Comparison of ENCODE assay signal across 23 cellular contexts in genomic region chr9:115182264-115182663, GRCh38.
"Had no signal": no experiment of that assay in that cellular context is flagged by ENCODE, and none has a peak within 500 bp of the region (broad histone marks: within the 10 kb centered on the region; RNA-seq: fewer than 3 reads in every experiment).

No MANE protein-coding gene starts in this region.

- H3K36me3 Mint-ChIP-seq: naive thymus-derived CD4-positive, alpha-beta T cell; T-cell had no signal

- H3K4me3 Mint-ChIP-seq: activated CD4-positive, alpha-beta T cell treated with anti-CD3 and anti-CD28 coated beads, Interleukin-2, amount 10 ng/mL, durations not matched to agents 24 days and 14 days; activated CD8-positive, alpha-beta T cell treated with anti-CD3 and anti-CD28 coated beads for 36 hours; activated naive CD4-positive, alpha-beta T cell treated with anti-CD3 and anti-CD28 coated beads for 36 hours; activated T-cell treated with anti-CD3 and anti-CD28 coated beads, Interleukin-2, amount 50 U/mL, for 24 hours; effector memory CD8-positive, alpha-beta T cell; naive thymus-derived CD4-positive, alpha-beta T cell; stimulated activated naive CD8-positive, alpha-beta T cell treated with anti-CD3 and anti-CD28 coated beads, Interleukin-15, amount 100 ng/mL, for 72 hours; T-cell had no signal

- H3K4me1 ChIP-seq: body of pancreas, parathyroid adenoma, suprapubic skin, transverse colon had no signal

- H3K4me1 Mint-ChIP-seq: activated CD4-positive, alpha-beta T cell treated with anti-CD3 and anti-CD28 coated beads, Interleukin-2, amount 10 ng/mL, durations not matched to agents 24 days and 14 days; naive thymus-derived CD4-positive, alpha-beta T cell; stimulated activated naive CD8-positive, alpha-beta T cell treated with anti-CD3 and anti-CD28 coated beads, Interleukin-15, amount 100 ng/mL, for 72 hours; T-cell had no signal

- DNase-seq: activated CD4-positive, alpha-beta T cell treated with anti-CD3 and anti-CD28 coated beads, Interleukin-2, amount 10 ng/mL, durations not matched to agents 24 days and 14 days; activated CD8-positive, alpha-beta T cell treated with anti-CD3 and anti-CD28 coated beads for 36 hours; activated naive CD4-positive, alpha-beta T cell treated with anti-CD3 and anti-CD28 coated beads for 36 hours; activated T-cell treated with anti-CD3 and anti-CD28 coated beads, Interleukin-2, amount 50 U/mL, for 24 hours; body of pancreas; caudate nucleus; effector memory CD8-positive, alpha-beta T cell; foreskin fibroblast; kidney glomerular epithelial cell; mesenchymal stem cell; naive thymus-derived CD4-positive, alpha-beta T cell; stimulated activated CD4-positive, alpha-beta T cell treated with anti-CD3 and anti-CD28 coated beads, Interleukin-4, amount 100 ng/mL, for 1 hour; stimulated activated naive CD8-positive, alpha-beta T cell treated with anti-CD3 and anti-CD28 coated beads, Interleukin-15, amount 100 ng/mL, for 72 hours; T-cell; T-helper 9 cell; transverse colon had no signal

- H3K9me3 Mint-ChIP-seq: activated CD4-positive, alpha-beta T cell treated with anti-CD3 and anti-CD28 coated beads, Interleukin-2, amount 10 ng/mL, durations not matched to agents 24 days and 14 days; activated CD8-positive, alpha-beta T cell treated with anti-CD3 and anti-CD28 coated beads for 36 hours; activated naive CD4-positive, alpha-beta T cell treated with anti-CD3 and anti-CD28 coated beads for 36 hours; activated T-cell treated with anti-CD3 and anti-CD28 coated beads, Interleukin-2, amount 50 U/mL, for 24 hours; activated T-helper 2 cell treated with anti-CD3 and anti-CD28 coated beads, Interferon-gamma antibody, Interleukin-2, Interleukin-4, amounts not matched to agents 10 μg/mL and 5 μg/mL and 100 μg/mL, durations not matched to agents 14 hours and 24 hours and 36 hours; effector memory CD8-positive, alpha-beta T cell; stimulated activated naive CD8-positive, alpha-beta T cell treated with anti-CD3 and anti-CD28 coated beads, Interleukin-15, amount 100 ng/mL, for 72 hours; T-cell had no signal

- ATAC-seq: activated CD8-positive, alpha-beta T cell treated with anti-CD3 and anti-CD28 coated beads for 36 hours; body of pancreas; effector memory CD8-positive, alpha-beta T cell; naive thymus-derived CD4-positive, alpha-beta T cell; sciatic nerve; stimulated activated naive CD8-positive, alpha-beta T cell treated with anti-CD3 and anti-CD28 coated beads, Interleukin-15, amount 100 ng/mL, for 72 hours; T-cell had no signal

- H3K27ac ChIP-seq: body of pancreas, hepatocyte, neutrophil, parathyroid adenoma, suprapubic skin, transverse colon had no signal

- H3K27ac Mint-ChIP-seq: activated CD4-positive, alpha-beta T cell treated with anti-CD3 and anti-CD28 coated beads, Interleukin-2, amount 10 ng/mL, durations not matched to agents 24 days and 14 days; activated CD8-positive, alpha-beta T cell treated with anti-CD3 and anti-CD28 coated beads for 36 hours; activated naive CD4-positive, alpha-beta T cell treated with anti-CD3 and anti-CD28 coated beads for 36 hours; activated T-cell treated with anti-CD3 and anti-CD28 coated beads, Interleukin-2, amount 50 U/mL, for 24 hours; activated T-helper 2 cell treated with anti-CD3 and anti-CD28 coated beads, Interferon-gamma antibody, Interleukin-2, Interleukin-4, amounts not matched to agents 10 μg/mL and 5 μg/mL and 100 μg/mL, durations not matched to agents 14 hours and 24 hours and 36 hours; effector memory CD8-positive, alpha-beta T cell; naive thymus-derived CD4-positive, alpha-beta T cell; stimulated activated naive CD8-positive, alpha-beta T cell treated with anti-CD3 and anti-CD28 coated beads, Interleukin-15, amount 100 ng/mL, for 72 hours; T-cell had no signal

- H3K9me3 ChIP-seq: body of pancreas, neutrophil, suprapubic skin, transverse colon had no signal

- H3K4me2 ChIP-seq: hepatocyte, smooth muscle cell had no signal

- H2AFZ ChIP-seq: hepatocyte, parathyroid adenoma had no signal

- H3K36me3 ChIP-seq: neutrophil, suprapubic skin, transverse colon had no signal

- H3K9ac ChIP-seq: parathyroid adenoma had no signal

- H3K27me3 ChIP-seq: body of pancreas, hepatocyte, neutrophil, suprapubic skin, transverse colon had no signal

- H3K79me2 ChIP-seq: hepatocyte, parathyroid adenoma had no signal

- H3K4me3 ChIP-seq: body of pancreas, hepatocyte, smooth muscle cell, suprapubic skin, transverse colon had no signal
